8 cellular contexts compared by ENCODE assay signal in the genomic region with DNA sequence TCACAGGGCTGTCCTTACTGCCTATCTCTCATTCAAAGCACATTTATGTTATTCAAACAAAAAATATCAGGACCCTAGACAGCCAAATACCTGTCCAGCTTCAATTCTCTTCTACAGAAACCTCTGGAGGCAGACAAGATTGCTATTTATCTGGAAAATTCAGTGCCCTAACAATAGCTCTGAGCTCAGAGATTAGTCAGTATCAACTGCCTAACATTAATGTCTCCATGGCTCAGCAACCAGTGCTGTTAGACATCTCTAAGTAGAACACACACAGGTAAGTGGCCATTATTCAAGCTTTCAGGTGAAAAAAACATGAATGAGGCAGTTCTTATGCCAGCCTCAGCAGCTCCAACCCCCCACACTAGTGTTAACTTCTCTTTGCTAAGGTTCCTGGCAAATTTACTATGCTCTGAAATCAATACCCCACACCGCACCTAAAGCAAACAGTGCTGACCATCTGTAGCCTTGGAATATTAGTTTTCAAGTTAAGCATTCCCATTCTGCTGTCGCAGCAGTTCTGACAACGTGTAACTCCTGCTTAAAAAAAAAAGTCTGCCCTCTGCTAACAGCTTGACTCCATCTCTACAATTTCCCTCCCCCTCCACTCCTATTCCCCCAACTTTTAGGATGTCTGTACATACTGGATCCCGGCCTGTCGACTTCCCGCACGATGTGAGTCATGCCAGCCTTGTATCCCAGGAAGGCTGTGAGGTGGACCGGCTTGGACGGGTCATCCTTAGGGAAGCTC. TPM values are rescaled to one million over a fixed set of nuclear protein-coding genes. Genes with fewer than 3 reads are reported as not detected.
DNase-seq lines count a peak whose midpoint lies in the region; ATAC-seq and TF ChIP-seq lines count a peak whose summit lies in the region.

No MANE protein-coding gene starts in this region.

- H3K27ac ChIP-seq in CD4-positive, alpha-beta memory T cell (ENCODE audit: low read depth, low read length), result peak overlapping the region; percentile 83
- H3K27ac ChIP-seq in MM.1S (ENCODE audit: low read length), result peak overlapping the region; percentile 99; the same call in 1 of the 2 replicates
- H3K27ac ChIP-seq in duodenal mucosa (ENCODE audit: low read depth, low read length), result no peak overlapping the region

- no peak for TF ChIP-seq CTCF in MM.1S (IDR thresholded peaks at IDR 0.05; ENCODE audit: low read length)
- no peak for TF ChIP-seq CTCF in nephron progenitor cell (IDR thresholded peaks at IDR 0.05)

- H3K9me3 Mint-ChIP-seq in CD4-positive, alpha-beta memory T cell, result peaks cover 0 to 8% (median 0%) of the 10 kb centered on the region in 8 donors
- H3K9me3 Mint-ChIP-seq in nephron progenitor cell, result no peaks in the 10 kb centered on the region

- peak overlapping the region; percentile 98 to 99 (median 99) for H3K27ac Mint-ChIP-seq in CD4-positive, alpha-beta memory T cell
- peak overlapping the region; percentile 100 for H3K27ac Mint-ChIP-seq in nephron progenitor cell

- peak overlapping the region; percentile 77 for H3K4me2 ChIP-seq in MM.1S (ENCODE audit: low read depth, low read length)

- peaks cover 63% of the 10 kb centered on the region for H3K79me2 ChIP-seq in MM.1S (ENCODE audit: low read length)

- no peaks in the 10 kb centered on the region for H3K27me3 ChIP-seq in CD4-positive, alpha-beta memory T cell (ENCODE audit: insufficient read depth, low read length)
- H3K27me3 ChIP-seq in MM.1S (replicated peaks; ENCODE audit: insufficient read depth, low read length) (no peaks in the 10 kb centered on the region), duodenal mucosa (ENCODE audit: control insufficient read depth in 1 of 2, insufficient read depth in 2 of 2, low read length in 2 of 2) (no peaks in the 10 kb centered on the region)

- peaks cover 53% of the 10 kb centered on the region for H4K20me1 ChIP-seq in MM.1S (ENCODE audit: insufficient read depth, low read length)

- no peaks in the 10 kb centered on the region for H3K9me3 ChIP-seq in CD4-positive, alpha-beta memory T cell (ENCODE audit: control insufficient read depth in 1 of 2, low read length in 2 of 2)
- H3K9me3 ChIP-seq in MM.1S (replicated peaks; ENCODE audit: insufficient read depth, low read length), result no peaks in the 10 kb centered on the region
- no peaks in the 10 kb centered on the region for H3K9me3 ChIP-seq in duodenal mucosa (ENCODE audit: control insufficient read depth in 1 of 2, low read length in 2 of 2)

- no peak overlapping the region for H2AFZ ChIP-seq in MM.1S (ENCODE audit: low read length)

- intact Hi-C loops in CD4-positive, alpha-beta memory T cell (cut with micrococcal nuclease), result loop anchor here (2.0 to 5.0 kb wide), 3 partner anchors 75 to 611 kb away; partner anchors contain the start of gene GTPBP1

- peak overlapping the region; percentile 87 to 97 for H3K4me3 ChIP-seq in CD4-positive, alpha-beta memory T cell (ENCODE audit: low read length in 2 of 2)
- peak overlapping the region; percentile 90 for H3K4me3 ChIP-seq in MM.1S (ENCODE audit: low read length)
- H3K4me3 ChIP-seq in duodenal mucosa (ENCODE audit: low read depth in 1 of 2, low read length in 2 of 2), result peak overlapping the region; percentile 76 to 93

- POLR2A ChIA-PET in CD4-positive, alpha-beta memory T cell (lab: Charles Lee; ENCODE audit: partially characterized antibody), result interaction anchor here (0.6 to 12.5 kb wide), 32 partner anchors 7 to 726 kb away, joined by 3 to 433 read pairs (median 6); partner anchors contain the start of genes ATF4, CBX6, GTPBP1 and MIEF1

- H3K9ac ChIP-seq in MM.1S (ENCODE audit: low read length), result peak overlapping the region; percentile 96
- H3K9ac ChIP-seq in duodenal mucosa (ENCODE audit: low read depth in 1 of 2, low read length in 2 of 2), result peak overlapping the region; percentile 76 to 96

- H3F3A ChIP-seq in MM.1S (ENCODE audit: insufficient read depth, low read length), result peaks cover 73% of the 10 kb centered on the region

- H3K27me3 Mint-ChIP-seq in CD4-positive, alpha-beta memory T cell, result no peaks in the 10 kb centered on the region
- peaks cover 10% of the 10 kb centered on the region for H3K27me3 Mint-ChIP-seq in nephron progenitor cell (ENCODE audit: low read depth, poor library complexity)

- no peak for DNase-seq in CD4-positive, alpha-beta memory T cell
- DNase-seq in MM.1S, result no peak
- no peak for DNase-seq in nephron progenitor cell
- DNase-seq in DMS153 treated with DMSO at 0.1 percent for 48 hours (lab: John Stamatoyannopoulos, UW; ENCODE audit: unreplicated experiment), result no peak
- no peak for DNase-seq in GM19240 (ENCODE audit: insufficient read length, low spot score)

- CTCF ChIA-PET in CD4-positive, alpha-beta memory T cell (lab: Charles Lee; ENCODE audit: partially characterized antibody), result interaction anchor here (0.6 to 12.4 kb wide), 22 partner anchors 10 to 1030 kb away, joined by 3 to 477 read pairs (median 5); partner anchors contain the start of genes APOBEC3C, ATF4 and CBX7

- peaks cover 53% of the 10 kb centered on the region for H3K4me1 ChIP-seq in CD4-positive, alpha-beta memory T cell (ENCODE audit: insufficient read depth, low read length)
- H3K4me1 ChIP-seq in MM.1S (ENCODE audit: low read length) (peaks cover 14% of the 10 kb centered on the region), duodenal mucosa (ENCODE audit: control insufficient read depth in 1 of 2, insufficient read depth in 2 of 2, low read length in 2 of 2) (peaks cover 37 to 45% of the 10 kb centered on the region in 2 donors)

- peaks cover 27 to 60% (median 43%) of the 10 kb centered on the region in 4 donors for H3K4me1 Mint-ChIP-seq in CD4-positive, alpha-beta memory T cell
- H3K4me1 Mint-ChIP-seq in nephron progenitor cell, result peaks cover 57% of the 10 kb centered on the region

- ATAC-seq in HG03196 (IDR thresholded peaks at IDR 0.05; ENCODE audit: unreplicated experiment) (no peak), GM18511 (IDR thresholded peaks at IDR 0.05; ENCODE audit: unreplicated experiment) (no peak)

- peaks cover 49 to 72% of the 10 kb centered on the region in 2 donors for H3K36me3 Mint-ChIP-seq in CD4-positive, alpha-beta memory T cell
- peaks cover 59% of the 10 kb centered on the region for H3K36me3 Mint-ChIP-seq in nephron progenitor cell (ENCODE audit: low read depth)

- peak overlapping the region; percentile 98 to 100 (median 100) for H3K4me3 Mint-ChIP-seq in CD4-positive, alpha-beta memory T cell
- peak overlapping the region; percentile 100 for H3K4me3 Mint-ChIP-seq in nephron progenitor cell

- no peaks in the 10 kb centered on the region for H3K9me2 ChIP-seq in MM.1S (replicated peaks; ENCODE audit: insufficient read depth, low read length)

- peaks cover 50% of the 10 kb centered on the region for H3K36me3 ChIP-seq in CD4-positive, alpha-beta memory T cell (ENCODE audit: insufficient read depth, low read length)
- H3K36me3 ChIP-seq in MM.1S (replicated peaks; ENCODE audit: insufficient read depth, low read length), result peaks cover 39% of the 10 kb centered on the region
- H3K36me3 ChIP-seq in duodenal mucosa (ENCODE audit: control insufficient read depth in 1 of 2, insufficient read depth in 2 of 2, low read length in 2 of 2), result peaks cover 50 to 53% of the 10 kb centered on the region in 2 donors

RNA-seq across cellular contexts. Expression of gene RPL3, which starts 1.5 kb away (rescaled TPM):
- total RNA-seq in CD4-positive, alpha-beta memory T cell, result 1,000 to 10,000 TPM; 3,492 to 3,635 TPM
- 1,000 to 10,000 TPM; 3,292 to 4,075 TPM for polyA plus RNA-seq in CD4-positive, alpha-beta memory T cell

RNA-seq across cellular contexts. Expression of gene SYNGR1, which starts 31.9 kb away (rescaled TPM):
- not detected for total RNA-seq in CD4-positive, alpha-beta memory T cell
- under 1 TPM; 0.30 to 0.62 TPM for polyA plus RNA-seq in CD4-positive, alpha-beta memory T cell
